1 cellular context compared by ENCODE assay signal in the genomic region with DNA sequence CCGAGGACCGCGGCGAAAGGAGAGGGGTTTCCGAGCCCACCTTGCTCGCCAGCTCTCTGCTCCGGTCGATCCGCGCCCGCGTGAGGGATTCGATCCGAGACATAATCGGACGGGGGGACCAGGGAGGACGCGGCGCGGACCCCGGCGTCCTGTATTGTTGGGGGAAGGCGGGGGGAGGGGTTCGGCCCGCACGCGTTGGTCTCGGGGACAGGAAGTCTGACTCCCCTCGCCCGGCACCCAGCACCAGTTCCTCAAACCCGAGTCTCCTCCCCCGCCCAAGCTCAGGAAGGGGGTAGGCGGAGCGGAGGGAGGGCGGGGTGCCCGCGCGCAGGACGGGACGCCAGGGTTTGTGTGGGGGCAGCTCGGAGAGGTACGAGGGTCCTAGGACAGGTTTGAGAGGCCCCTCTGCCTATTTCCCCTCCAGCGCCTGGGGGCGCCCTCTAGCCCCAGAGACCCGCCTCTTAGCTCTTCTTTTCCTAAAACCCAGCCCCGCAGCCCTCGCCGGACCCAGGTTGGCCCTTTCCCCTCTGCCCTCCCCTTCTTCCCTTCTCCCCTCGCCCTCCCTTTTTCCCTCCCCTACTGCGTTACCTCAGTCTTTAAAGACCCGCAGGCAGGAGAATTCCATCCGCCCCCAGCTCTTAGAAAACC.
TF ChIP-seq lines count a peak whose summit lies in the region.

A gene (minus strand): TSS at position 223 of the 648 bp plus-strand sequence. CDS start 120 bp downstream, at position 103.

TF ChIP-seq in HepG2, 621 proteins besides CTCF, POLR2A, EP300 and RAD21 (continued from another document and continues in another):
- TF ChIP-seq, protein P1, sequence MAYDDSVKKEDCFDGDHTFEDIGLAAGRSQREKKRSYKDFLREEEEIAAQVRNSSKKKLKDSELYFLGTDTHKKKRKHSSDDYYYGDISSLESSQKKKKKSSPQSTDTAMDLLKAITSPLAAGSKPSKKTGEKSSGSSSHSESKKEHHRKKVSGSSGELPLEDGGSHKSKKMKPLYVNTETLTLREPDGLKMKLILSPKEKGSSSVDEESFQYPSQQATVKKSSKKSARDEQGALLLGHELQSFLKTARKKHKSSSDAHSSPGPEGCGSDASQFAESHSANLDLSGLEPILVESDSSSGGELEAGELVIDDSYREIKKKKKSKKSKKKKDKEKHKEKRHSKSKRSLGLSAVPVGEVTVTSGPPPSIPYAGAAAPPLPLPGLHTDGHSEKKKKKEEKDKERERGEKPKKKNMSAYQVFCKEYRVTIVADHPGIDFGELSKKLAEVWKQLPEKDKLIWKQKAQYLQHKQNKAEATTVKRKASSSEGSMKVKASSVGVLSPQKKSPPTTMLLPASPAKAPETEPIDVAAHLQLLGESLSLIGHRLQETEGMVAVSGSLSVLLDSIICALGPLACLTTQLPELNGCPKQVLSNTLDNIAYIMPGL (CRISPR knock-in tag; IDR thresholded peaks at IDR 0.05; ENCODE audit: borderline replicate concordance in 1 of 2, low read depth in 1 of 2) = peak; percentile 18 to 34; a peak in 1 of 4 replicates
- TF ChIP-seq ZNF329 (CRISPR knock-in tag; IDR thresholded peaks at IDR 0.05; ENCODE audit: low read depth) = no peak
- TF ChIP-seq, protein P2, sequence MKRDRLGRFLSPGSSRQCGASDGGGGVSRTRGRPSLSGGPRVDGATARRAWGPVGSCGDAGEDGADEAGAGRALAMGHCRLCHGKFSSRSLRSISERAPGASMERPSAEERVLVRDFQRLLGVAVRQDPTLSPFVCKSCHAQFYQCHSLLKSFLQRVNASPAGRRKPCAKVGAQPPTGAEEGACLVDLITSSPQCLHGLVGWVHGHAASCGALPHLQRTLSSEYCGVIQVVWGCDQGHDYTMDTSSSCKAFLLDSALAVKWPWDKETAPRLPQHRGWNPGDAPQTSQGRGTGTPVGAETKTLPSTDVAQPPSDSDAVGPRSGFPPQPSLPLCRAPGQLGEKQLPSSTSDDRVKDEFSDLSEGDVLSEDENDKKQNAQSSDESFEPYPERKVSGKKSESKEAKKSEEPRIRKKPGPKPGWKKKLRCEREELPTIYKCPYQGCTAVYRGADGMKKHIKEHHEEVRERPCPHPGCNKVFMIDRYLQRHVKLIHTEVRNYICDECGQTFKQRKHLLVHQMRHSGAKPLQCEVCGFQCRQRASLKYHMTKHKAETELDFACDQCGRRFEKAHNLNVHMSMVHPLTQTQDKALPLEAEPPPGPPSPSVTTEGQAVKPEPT (CRISPR knock-in tag; IDR thresholded peaks at IDR 0.05; ENCODE audit: low read depth) = peak; percentile 11; the same call in 1 of the 2 replicates
- TF ChIP-seq POLR2G (IDR thresholded peaks at IDR 0.05; ENCODE audit: low read depth, low read length) = peak; percentile 36
- TF ChIP-seq MED8 (CRISPR knock-in tag; IDR thresholded peaks at IDR 0.05; ENCODE audit: insufficient replicate concordance) = no peak
- TF ChIP-seq, protein P3, sequence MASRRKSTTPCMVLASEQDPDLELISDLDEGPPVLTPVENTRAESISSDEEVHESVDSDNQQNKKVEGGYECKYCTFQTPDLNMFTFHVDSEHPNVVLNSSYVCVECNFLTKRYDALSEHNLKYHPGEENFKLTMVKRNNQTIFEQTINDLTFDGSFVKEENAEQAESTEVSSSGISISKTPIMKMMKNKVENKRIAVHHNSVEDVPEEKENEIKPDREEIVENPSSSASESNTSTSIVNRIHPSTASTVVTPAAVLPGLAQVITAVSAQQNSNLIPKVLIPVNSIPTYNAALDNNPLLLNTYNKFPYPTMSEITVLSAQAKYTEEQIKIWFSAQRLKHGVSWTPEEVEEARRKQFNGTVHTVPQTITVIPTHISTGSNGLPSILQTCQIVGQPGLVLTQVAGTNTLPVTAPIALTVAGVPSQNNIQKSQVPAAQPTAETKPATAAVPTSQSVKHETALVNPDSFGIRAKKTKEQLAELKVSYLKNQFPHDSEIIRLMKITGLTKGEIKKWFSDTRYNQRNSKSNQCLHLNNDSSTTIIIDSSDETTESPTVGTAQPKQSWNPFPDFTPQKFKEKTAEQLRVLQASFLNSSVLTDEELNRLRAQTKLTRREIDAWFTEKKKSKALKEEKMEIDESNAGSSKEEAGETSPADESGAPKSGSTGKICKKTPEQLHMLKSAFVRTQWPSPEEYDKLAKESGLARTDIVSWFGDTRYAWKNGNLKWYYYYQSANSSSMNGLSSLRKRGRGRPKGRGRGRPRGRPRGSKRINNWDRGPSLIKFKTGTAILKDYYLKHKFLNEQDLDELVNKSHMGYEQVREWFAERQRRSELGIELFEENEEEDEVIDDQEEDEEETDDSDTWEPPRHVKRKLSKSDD (CRISPR knock-in tag; IDR thresholded peaks at IDR 0.05; ENCODE audit: low read depth) = no peak
- no peak for TF ChIP-seq ZBTB42 (CRISPR knock-in tag; IDR thresholded peaks at IDR 0.05)
- TF ChIP-seq PHF20 (CRISPR knock-in tag; IDR thresholded peaks at IDR 0.05) = 0 out of 2 replicates have a peak, but pooled peaks have one; percentile 9
- TF ChIP-seq SATB2 (CRISPR knock-in tag; IDR thresholded peaks at IDR 0.05) = no peak
- no peak for TF ChIP-seq WIZ (CRISPR knock-in tag; IDR thresholded peaks at IDR 0.05)
- no peak for TF ChIP-seq ZNF205 (CRISPR knock-in tag; IDR thresholded peaks at IDR 0.05)
- TF ChIP-seq, protein P4, sequence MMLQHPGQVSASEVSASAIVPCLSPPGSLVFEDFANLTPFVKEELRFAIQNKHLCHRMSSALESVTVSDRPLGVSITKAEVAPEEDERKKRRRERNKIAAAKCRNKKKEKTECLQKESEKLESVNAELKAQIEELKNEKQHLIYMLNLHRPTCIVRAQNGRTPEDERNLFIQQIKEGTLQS (CRISPR knock-in tag; IDR thresholded peaks at IDR 0.05) = no peak
- no peak for TF ChIP-seq CAMTA2 (CRISPR knock-in tag; IDR thresholded peaks at IDR 0.05; ENCODE audit: borderline replicate concordance)
- TF ChIP-seq GPN1 (CRISPR knock-in tag; IDR thresholded peaks at IDR 0.05; ENCODE audit: borderline replicate concordance) = no peak
- no peak for TF ChIP-seq SYNCRIP (IDR thresholded peaks at IDR 0.05; ENCODE audit: insufficient read depth, low read depth, low read length)
- no peak for TF ChIP-seq ZNF790 (CRISPR knock-in tag; IDR thresholded peaks at IDR 0.05; ENCODE audit: borderline replicate concordance)
- TF ChIP-seq NCOA2 (CRISPR knock-in tag; IDR thresholded peaks at IDR 0.05) = no peak
- TF ChIP-seq, protein P5, sequence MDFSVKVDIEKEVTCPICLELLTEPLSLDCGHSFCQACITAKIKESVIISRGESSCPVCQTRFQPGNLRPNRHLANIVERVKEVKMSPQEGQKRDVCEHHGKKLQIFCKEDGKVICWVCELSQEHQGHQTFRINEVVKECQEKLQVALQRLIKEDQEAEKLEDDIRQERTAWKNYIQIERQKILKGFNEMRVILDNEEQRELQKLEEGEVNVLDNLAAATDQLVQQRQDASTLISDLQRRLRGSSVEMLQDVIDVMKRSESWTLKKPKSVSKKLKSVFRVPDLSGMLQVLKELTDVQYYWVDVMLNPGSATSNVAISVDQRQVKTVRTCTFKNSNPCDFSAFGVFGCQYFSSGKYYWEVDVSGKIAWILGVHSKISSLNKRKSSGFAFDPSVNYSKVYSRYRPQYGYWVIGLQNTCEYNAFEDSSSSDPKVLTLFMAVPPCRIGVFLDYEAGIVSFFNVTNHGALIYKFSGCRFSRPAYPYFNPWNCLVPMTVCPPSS (IDR thresholded peaks at IDR 0.05) = no peak
- peak; percentile 16 for TF ChIP-seq ZEB1 (IDR thresholded peaks at IDR 0.05; ENCODE audit: insufficient replicate concordance, low read depth)
- no peak for TF ChIP-seq ZNF879 (CRISPR knock-in tag; IDR thresholded peaks at IDR 0.05)
- TF ChIP-seq, protein P6, sequence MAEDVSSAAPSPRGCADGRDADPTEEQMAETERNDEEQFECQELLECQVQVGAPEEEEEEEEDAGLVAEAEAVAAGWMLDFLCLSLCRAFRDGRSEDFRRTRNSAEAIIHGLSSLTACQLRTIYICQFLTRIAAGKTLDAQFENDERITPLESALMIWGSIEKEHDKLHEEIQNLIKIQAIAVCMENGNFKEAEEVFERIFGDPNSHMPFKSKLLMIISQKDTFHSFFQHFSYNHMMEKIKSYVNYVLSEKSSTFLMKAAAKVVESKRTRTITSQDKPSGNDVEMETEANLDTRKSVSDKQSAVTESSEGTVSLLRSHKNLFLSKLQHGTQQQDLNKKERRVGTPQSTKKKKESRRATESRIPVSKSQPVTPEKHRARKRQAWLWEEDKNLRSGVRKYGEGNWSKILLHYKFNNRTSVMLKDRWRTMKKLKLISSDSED (CRISPR knock-in tag; IDR thresholded peaks at IDR 0.05) = no peak
- TF ChIP-seq ZKSCAN8 (CRISPR knock-in tag; IDR thresholded peaks at IDR 0.05; ENCODE audit: borderline replicate concordance) = no peak
- no peak for TF ChIP-seq XBP1 (CRISPR knock-in tag; IDR thresholded peaks at IDR 0.05)
- TF ChIP-seq NR2F6 (IDR thresholded peaks at IDR 0.05) = no peak
- peak; percentile 28; the same call in 1 of the 2 replicates for TF ChIP-seq NR2F6 (CRISPR knock-in tag; IDR thresholded peaks at IDR 0.05)
- no peak for TF ChIP-seq HMGA1 (CRISPR knock-in tag; conservative IDR thresholded peaks at IDR 0.05)
- peak; percentile 52; the same call in 1 of the 2 replicates for TF ChIP-seq HOXA5 (CRISPR knock-in tag; IDR thresholded peaks at IDR 0.05)
- TF ChIP-seq, protein P7, sequence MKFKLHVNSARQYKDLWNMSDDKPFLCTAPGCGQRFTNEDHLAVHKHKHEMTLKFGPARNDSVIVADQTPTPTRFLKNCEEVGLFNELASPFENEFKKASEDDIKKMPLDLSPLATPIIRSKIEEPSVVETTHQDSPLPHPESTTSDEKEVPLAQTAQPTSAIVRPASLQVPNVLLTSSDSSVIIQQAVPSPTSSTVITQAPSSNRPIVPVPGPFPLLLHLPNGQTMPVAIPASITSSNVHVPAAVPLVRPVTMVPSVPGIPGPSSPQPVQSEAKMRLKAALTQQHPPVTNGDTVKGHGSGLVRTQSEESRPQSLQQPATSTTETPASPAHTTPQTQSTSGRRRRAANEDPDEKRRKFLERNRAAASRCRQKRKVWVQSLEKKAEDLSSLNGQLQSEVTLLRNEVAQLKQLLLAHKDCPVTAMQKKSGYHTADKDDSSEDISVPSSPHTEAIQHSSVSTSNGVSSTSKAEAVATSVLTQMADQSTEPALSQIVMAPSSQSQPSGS (CRISPR knock-in tag; IDR thresholded peaks at IDR 0.05) = no peak
- no peak for TF ChIP-seq KDM3A (CRISPR knock-in tag; IDR thresholded peaks at IDR 0.05; ENCODE audit: low read depth)
- no peak for TF ChIP-seq IKZF1 (IDR thresholded peaks at IDR 0.05)
- TF ChIP-seq, protein P8, sequence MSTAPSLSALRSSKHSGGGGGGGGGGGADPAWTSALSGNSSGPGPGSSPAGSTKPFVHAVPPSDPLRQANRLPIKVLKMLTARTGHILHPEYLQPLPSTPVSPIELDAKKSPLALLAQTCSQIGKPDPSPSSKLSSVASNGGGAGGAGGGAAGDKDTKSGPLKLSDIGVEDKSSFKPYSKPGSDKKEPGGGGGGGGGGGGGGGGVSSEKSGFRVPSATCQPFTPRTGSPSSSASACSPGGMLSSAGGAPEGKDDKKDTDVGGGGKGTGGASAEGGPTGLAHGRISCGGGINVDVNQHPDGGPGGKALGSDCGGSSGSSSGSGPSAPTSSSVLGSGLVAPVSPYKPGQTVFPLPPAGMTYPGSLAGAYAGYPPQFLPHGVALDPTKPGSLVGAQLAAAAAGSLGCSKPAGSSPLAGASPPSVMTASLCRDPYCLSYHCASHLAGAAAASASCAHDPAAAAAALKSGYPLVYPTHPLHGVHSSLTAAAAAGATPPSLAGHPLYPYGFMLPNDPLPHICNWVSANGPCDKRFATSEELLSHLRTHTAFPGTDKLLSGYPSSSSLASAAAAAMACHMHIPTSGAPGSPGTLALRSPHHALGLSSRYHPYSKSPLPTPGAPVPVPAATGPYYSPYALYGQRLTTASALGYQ (CRISPR knock-in tag; IDR thresholded peaks at IDR 0.05) = no peak
- no peak for TF ChIP-seq POLR2AphosphoS2 (IDR thresholded peaks at IDR 0.05; ENCODE audit: low read depth, low read length)
- TF ChIP-seq ZNF550 (CRISPR knock-in tag; IDR thresholded peaks at IDR 0.05; ENCODE audit: borderline replicate concordance) = no peak
- no peak for TF ChIP-seq ZNF577 (CRISPR knock-in tag; IDR thresholded peaks at IDR 0.05; ENCODE audit: borderline replicate concordance, low read depth)
- TF ChIP-seq CBX1 (IDR thresholded peaks at IDR 0.05; ENCODE audit: low read depth) = peak; percentile 41
- no peak for TF ChIP-seq ADNP (CRISPR knock-in tag; IDR thresholded peaks at IDR 0.05)
- TF ChIP-seq REL (CRISPR knock-in tag; conservative IDR thresholded peaks at IDR 0.05) = no peak
- no peak for TF ChIP-seq ZNF737 (CRISPR knock-in tag; IDR thresholded peaks at IDR 0.05; ENCODE audit: borderline replicate concordance)
- no peak; the same call in 1 of the 2 replicates for TF ChIP-seq ZBTB38 (CRISPR knock-in tag; IDR thresholded peaks at IDR 0.05)
- TF ChIP-seq HMG20B (CRISPR knock-in tag; conservative IDR thresholded peaks at IDR 0.05) = no peak
- no peak for TF ChIP-seq RORA (CRISPR knock-in tag; IDR thresholded peaks at IDR 0.05)
- no peak for TF ChIP-seq ZBTB20 (CRISPR knock-in tag; IDR thresholded peaks at IDR 0.05; ENCODE audit: borderline replicate concordance, low read depth)
- TF ChIP-seq ZNF569 (CRISPR knock-in tag; IDR thresholded peaks at IDR 0.05; ENCODE audit: borderline replicate concordance) = no peak
- TF ChIP-seq, protein P9, sequence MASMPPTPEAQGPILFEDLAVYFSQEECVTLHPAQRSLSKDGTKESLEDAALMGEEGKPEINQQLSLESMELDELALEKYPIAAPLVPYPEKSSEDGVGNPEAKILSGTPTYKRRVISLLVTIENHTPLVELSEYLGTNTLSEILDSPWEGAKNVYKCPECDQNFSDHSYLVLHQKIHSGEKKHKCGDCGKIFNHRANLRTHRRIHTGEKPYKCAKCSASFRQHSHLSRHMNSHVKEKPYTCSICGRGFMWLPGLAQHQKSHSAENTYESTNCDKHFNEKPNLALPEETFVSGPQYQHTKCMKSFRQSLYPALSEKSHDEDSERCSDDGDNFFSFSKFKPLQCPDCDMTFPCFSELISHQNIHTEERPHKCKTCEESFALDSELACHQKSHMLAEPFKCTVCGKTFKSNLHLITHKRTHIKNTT (CRISPR knock-in tag; IDR thresholded peaks at IDR 0.05) = no peak
- TF ChIP-seq FOXM1 (CRISPR knock-in tag; IDR thresholded peaks at IDR 0.05) = no peak
- no peak for TF ChIP-seq SIX1 (CRISPR knock-in tag; IDR thresholded peaks at IDR 0.05; ENCODE audit: borderline replicate concordance)
- TF ChIP-seq SALL2 (CRISPR knock-in tag; IDR thresholded peaks at IDR 0.05) = no peak
- no peak for TF ChIP-seq THAP11 (CRISPR knock-in tag; IDR thresholded peaks at IDR 0.05)
- TF ChIP-seq SRSF9 (IDR thresholded peaks at IDR 0.05; ENCODE audit: borderline replicate concordance, insufficient read depth, low read depth, low read length, poor library complexity, severe bottlenecking) = no peak
- TF ChIP-seq NBN (conservative IDR thresholded peaks at IDR 0.05) = no peak
- TF ChIP-seq, protein P10, sequence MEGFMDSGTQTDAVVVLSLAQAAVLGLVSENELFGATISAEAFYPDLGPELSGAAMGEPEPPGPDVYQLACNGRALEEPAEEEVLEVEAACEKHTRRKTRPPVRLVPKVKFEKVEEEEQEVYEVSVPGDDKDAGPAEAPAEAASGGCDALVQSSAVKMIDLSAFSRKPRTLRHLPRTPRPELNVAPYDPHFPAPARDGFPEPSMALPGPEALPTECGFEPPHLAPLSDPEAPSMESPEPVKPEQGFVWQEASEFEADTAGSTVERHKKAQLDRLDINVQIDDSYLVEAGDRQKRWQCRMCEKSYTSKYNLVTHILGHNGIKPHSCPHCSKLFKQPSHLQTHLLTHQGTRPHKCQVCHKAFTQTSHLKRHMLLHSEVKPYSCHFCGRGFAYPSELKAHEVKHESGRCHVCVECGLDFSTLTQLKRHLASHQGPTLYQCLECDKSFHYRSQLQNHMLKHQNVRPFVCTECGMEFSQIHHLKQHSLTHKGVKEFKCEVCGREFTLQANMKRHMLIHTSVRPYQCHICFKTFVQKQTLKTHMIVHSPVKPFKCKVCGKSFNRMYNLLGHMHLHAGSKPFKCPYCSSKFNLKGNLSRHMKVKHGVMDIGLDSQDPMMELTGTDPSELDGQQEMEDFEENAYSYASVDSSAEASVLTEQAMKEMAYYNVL (CRISPR knock-in tag; IDR thresholded peaks at IDR 0.05; ENCODE audit: borderline replicate concordance) = 0 out of 2 replicates have a peak, but pooled peaks have one; percentile 13
